In genomic region chr10:108319434-108320222, GRCh38 we compare ENCODE assay signal across 29 cellular contexts.
"Had no signal": no experiment of that assay in that cellular context is flagged by ENCODE, and none has a peak within 500 bp of the region (broad histone marks: within the 10 kb centered on the region; RNA-seq: fewer than 3 reads in every experiment).

No MANE protein-coding gene starts in this region.

- H3K27me3 ChIP-seq: ascending aorta, breast epithelium, esophagus muscularis mucosa, gastrocnemius medialis had no signal

- H3K4me1 Mint-ChIP-seq: activated CD4-positive, alpha-beta memory T cell treated with anti-CD3 and anti-CD28 coated beads, Interleukin-2, amount 10 ng/mL, durations not matched to agents 7 days and 5 days; activated CD4-positive, alpha-beta T cell treated with anti-CD3 and anti-CD28 coated beads, Interleukin-2, amount 10 ng/mL, durations not matched to agents 7 days and 5 days; activated naive CD4-positive, alpha-beta T cell treated with anti-CD3 and anti-CD28 coated beads, Interleukin-2, amount 10 ng/mL, durations not matched to agents 7 days and 5 days; activated naive CD8-positive, alpha-beta T cell treated with anti-CD3 and anti-CD28 coated beads, Interleukin-2, amount 10 ng/mL, durations not matched to agents 7 days and 5 days; brain; central memory CD8-positive, alpha-beta T cell had no signal

- H3K27ac Mint-ChIP-seq: activated CD4-positive, alpha-beta memory T cell treated with anti-CD3 and anti-CD28 coated beads, Interleukin-2, amount 10 ng/mL, durations not matched to agents 7 days and 5 days; activated CD4-positive, alpha-beta T cell treated with anti-CD3 and anti-CD28 coated beads, Interleukin-2, amount 10 ng/mL, durations not matched to agents 7 days and 5 days; activated naive CD4-positive, alpha-beta T cell treated with anti-CD3 and anti-CD28 coated beads, Interleukin-2, amount 10 ng/mL, durations not matched to agents 7 days and 5 days; activated naive CD4-positive, alpha-beta T cell treated with anti-CD3 and anti-CD28 coated beads, Interleukin-2, amount 50 U/mL, for 72 hours; activated naive CD8-positive, alpha-beta T cell treated with anti-CD3 and anti-CD28 coated beads, Interleukin-2, amount 10 ng/mL, durations not matched to agents 7 days and 5 days; activated T-cell treated with anti-CD3 and anti-CD28 coated beads, Interleukin-2, amount 50 U/mL, for 24 hours; activated T-cell treated with anti-CD3 and anti-CD28 coated beads, Interleukin-2, amount 50 U/mL, for 72 hours; brain; effector memory CD8-positive, alpha-beta T cell had no signal

- H3K36me3 Mint-ChIP-seq: activated naive CD4-positive, alpha-beta T cell treated with anti-CD3 and anti-CD28 coated beads, Interleukin-2, amount 10 ng/mL, durations not matched to agents 7 days and 5 days; activated naive CD4-positive, alpha-beta T cell treated with anti-CD3 and anti-CD28 coated beads, Interleukin-2, amount 50 U/mL, for 72 hours; activated naive CD8-positive, alpha-beta T cell treated with anti-CD3 and anti-CD28 coated beads, Interleukin-2, amount 10 ng/mL, durations not matched to agents 7 days and 5 days; brain had no signal

- H3K27me3 Mint-ChIP-seq: activated CD4-positive, alpha-beta memory T cell treated with anti-CD3 and anti-CD28 coated beads, Interleukin-2, amount 10 ng/mL, durations not matched to agents 7 days and 5 days; activated CD4-positive, alpha-beta T cell treated with anti-CD3 and anti-CD28 coated beads, Interleukin-2, amount 10 ng/mL, durations not matched to agents 7 days and 5 days; activated naive CD4-positive, alpha-beta T cell treated with anti-CD3 and anti-CD28 coated beads, Interleukin-2, amount 10 ng/mL, durations not matched to agents 7 days and 5 days; activated naive CD8-positive, alpha-beta T cell treated with anti-CD3 and anti-CD28 coated beads, Interleukin-2, amount 10 ng/mL, durations not matched to agents 7 days and 5 days; activated T-cell treated with anti-CD3 and anti-CD28 coated beads, Interleukin-2, amount 50 U/mL, for 24 hours; central memory CD8-positive, alpha-beta T cell; effector memory CD8-positive, alpha-beta T cell had no signal

- DNase-seq: activated CD4-positive, alpha-beta memory T cell treated with anti-CD3 and anti-CD28 coated beads, Interleukin-2, amount 10 ng/mL, durations not matched to agents 7 days and 5 days; activated CD4-positive, alpha-beta T cell treated with anti-CD3 and anti-CD28 coated beads for 4 hours; activated CD4-positive, alpha-beta T cell treated with anti-CD3 and anti-CD28 coated beads, Interleukin-2, amount 10 ng/mL, durations not matched to agents 7 days and 5 days; activated CD4-positive, alpha-beta T cell treated with anti-CD3 and anti-CD28 coated beads, Interleukin-2, amount 50 U/mL, for 4 hours; activated CD4-positive, CD25-positive, alpha-beta regulatory T cell; activated CD4-positive, CD25-positive, alpha-beta regulatory T cell treated with anti-CD3 and anti-CD28 coated beads, Interleukin-2, amount 50 U/mL, for 72 hours; activated CD8-positive, alpha-beta memory T cell treated with anti-CD3 and anti-CD28 coated beads, Interleukin-2, amount 50 U/mL, for 48 hours; activated gamma-delta T cell; activated naive CD4-positive, alpha-beta T cell; activated naive CD4-positive, alpha-beta T cell treated with anti-CD3 and anti-CD28 coated beads, Interleukin-2, amount 10 ng/mL, durations not matched to agents 7 days and 5 days; activated naive CD8-positive, alpha-beta T cell treated with anti-CD3 and anti-CD28 coated beads, Interleukin-2, amount 10 ng/mL, durations not matched to agents 7 days and 5 days; activated T-cell treated with anti-CD3 and anti-CD28 coated beads for 4 hours; activated T-cell treated with anti-CD3 and anti-CD28 coated beads, Interleukin-2, amount 50 U/mL, for 24 hours; activated T-cell treated with anti-CD3 and anti-CD28 coated beads, Interleukin-2, amount 50 U/mL, for 72 hours; cortex of kidney; dermis blood vessel endothelial cell; effector CD4-positive, alpha-beta T cell; effector memory CD8-positive, alpha-beta T cell; erythroblast; foreskin keratinocyte; gastrocnemius medialis; glutamatergic neuron; T-helper 2 cell had no signal

- H3K9me3 Mint-ChIP-seq: activated CD4-positive, alpha-beta T cell treated with anti-CD3 and anti-CD28 coated beads, Interleukin-2, amount 10 ng/mL, durations not matched to agents 7 days and 5 days; brain had no signal

- H3K36me3 ChIP-seq: ascending aorta, breast epithelium, esophagus muscularis mucosa, gastrocnemius medialis had no signal

- H3K4me3 ChIP-seq: ascending aorta, breast epithelium, esophagus muscularis mucosa, gastrocnemius medialis had no signal

- H3K4me3 Mint-ChIP-seq: activated CD4-positive, alpha-beta memory T cell treated with anti-CD3 and anti-CD28 coated beads, Interleukin-2, amount 10 ng/mL, durations not matched to agents 7 days and 5 days; activated CD4-positive, alpha-beta T cell treated with anti-CD3 and anti-CD28 coated beads, Interleukin-2, amount 10 ng/mL, durations not matched to agents 7 days and 5 days; activated naive CD4-positive, alpha-beta T cell treated with anti-CD3 and anti-CD28 coated beads, Interleukin-2, amount 10 ng/mL, durations not matched to agents 7 days and 5 days; activated naive CD8-positive, alpha-beta T cell treated with anti-CD3 and anti-CD28 coated beads, Interleukin-2, amount 10 ng/mL, durations not matched to agents 7 days and 5 days; activated T-cell treated with anti-CD3 and anti-CD28 coated beads, Interleukin-2, amount 50 U/mL, for 24 hours; activated T-cell treated with anti-CD3 and anti-CD28 coated beads, Interleukin-2, amount 50 U/mL, for 72 hours; brain; central memory CD8-positive, alpha-beta T cell; effector memory CD8-positive, alpha-beta T cell had no signal

- ATAC-seq: activated naive CD4-positive, alpha-beta T cell treated with anti-CD3 and anti-CD28 coated beads, Interleukin-2, amount 50 U/mL, for 72 hours; activated T-cell treated with anti-CD3 and anti-CD28 coated beads, Interleukin-2, amount 50 U/mL, for 72 hours; effector memory CD8-positive, alpha-beta T cell; foreskin keratinocyte; gastrocnemius medialis had no signal
